ENCODE assay signal across 20 cellular contexts in the genomic region with DNA sequence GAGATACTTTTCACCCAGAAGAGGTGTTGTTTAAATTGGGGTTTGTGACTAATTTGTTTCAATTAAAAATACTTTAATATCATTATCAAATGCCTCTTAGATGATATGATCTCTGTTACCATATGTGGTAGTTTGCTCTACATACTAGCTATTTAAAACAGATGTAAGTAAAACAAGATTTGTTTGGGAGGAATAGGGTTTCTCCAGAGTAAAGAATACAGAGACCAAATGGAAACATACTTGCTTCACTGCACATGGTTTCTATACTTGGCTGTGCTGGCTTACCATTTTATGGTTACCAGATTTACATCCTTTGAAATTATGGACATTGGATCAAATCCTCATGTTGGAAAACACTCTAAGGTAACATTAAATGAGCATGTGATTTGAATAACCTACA.
A peak's percentile ranks its signal among the peaks of the same experiment; 100 is the strongest.
DNase-seq lines count a peak whose midpoint lies in the region; ATAC-seq and TF ChIP-seq lines count a peak whose summit lies in the region.
"Had no signal": no experiment of that assay in that cellular context is flagged by ENCODE, and none has a peak within 500 bp of the region (broad histone marks: within the 10 kb centered on the region; RNA-seq: fewer than 3 reads in every experiment).

No MANE protein-coding gene starts in this region.

- no peaks in the 10 kb centered on the region for H3K9me3 ChIP-seq in IMR-90 (ENCODE audit: control insufficient read depth, insufficient read depth, low read length)
- H3K9me3 ChIP-seq: BE2C; BLaER1 treated with 17β-estradiol and CSF1 and Interleukin-3, amounts not matched to agents 10 nM and 100 nM had no signal

- H3K4me2 ChIP-seq in IMR-90 (ENCODE audit: low read depth, low read length), result peak overlapping the region; percentile 85
- H3K4me2 ChIP-seq: BLaER1 treated with 17β-estradiol and CSF1 and Interleukin-3, amounts not matched to agents 10 nM and 100 nM; GM23338 had no signal

- H3K9me1 ChIP-seq in IMR-90 (ENCODE audit: insufficient read depth, low read length), result peaks cover 7% of the 10 kb centered on the region

- H3K4me3 ChIP-seq in AG10803 (ENCODE audit: low read length), result no peak overlapping the region
- H3K4me3 ChIP-seq in IMR-90 (ENCODE audit: insufficient read depth, low read depth, low read length), result no peak overlapping the region
- no peak overlapping the region for H3K4me3 ChIP-seq in fibroblast of villous mesenchyme (ENCODE audit: low read depth, low read length)
- H3K4me3 ChIP-seq: BLaER1 treated with 17β-estradiol and CSF1 and Interleukin-3, amounts not matched to agents 10 nM and 100 nM; GM23338 had no signal

- dilution Hi-C loops in IMR-90 (cut with HindIII; ENCODE audit: low sequenced_read_pairs, unreplicated experiment), result no loop called here

- H3K79me1 ChIP-seq in IMR-90 (ENCODE audit: low read depth in 1 of 2, low read length in 2 of 2), result peaks cover 0 to 5% of the 10 kb centered on the region in 2 experiments; a peak in 2 of 4 replicates

- peak overlapping the region; percentile 74 for H3K4ac ChIP-seq in IMR-90 (ENCODE audit: low read depth, low read length)

- BruUV-seq in IMR-90 (replicated peaks; lab: Mats Ljungman, UMichigan), result no TSS peak

- in situ Hi-C loops in IMR-90 (cut with MboI; ENCODE audit: low sequenced_read_pairs), result no loop called here

- H3K56ac ChIP-seq in IMR-90 (ENCODE audit: extremely low read depth, insufficient read depth, low read length), result no peak overlapping the region

- H3K14ac ChIP-seq in IMR-90 (replicated peaks; ENCODE audit: low read depth, low read length), result peak overlapping the region; percentile 48; the same call in 1 of the 2 replicates

- TF ChIP-seq CTCF in AG10803 (conservative IDR thresholded peaks at IDR 0.05; ENCODE audit: low read length), result no peak
- no peak for TF ChIP-seq CTCF in IMR-90 (conservative IDR thresholded peaks at IDR 0.05; ENCODE audit: low read depth, low read length)
- TF ChIP-seq CTCF in fibroblast of villous mesenchyme (IDR thresholded peaks at IDR 0.05; ENCODE audit: insufficient read depth, low read depth, low read length), result no peak
- TF ChIP-seq CTCF in omental fat pad (IDR thresholded peaks at IDR 0.05), result no peak

- POLR2A ChIA-PET in IMR-90 (lab: Charles Lee; ENCODE audit: unreplicated experiment), result interaction anchor here (0.9 kb wide), 1 partner anchor 13 kb away, joined by 3 read pairs; no protein-coding TSS in a partner anchor

- TF ChIP-seq RAD21 in IMR-90 (IDR thresholded peaks at IDR 0.05; ENCODE audit: low read length), result no peak

- H3K4me1 ChIP-seq in IMR-90 (ENCODE audit: control insufficient read depth, insufficient read depth, low read length), result peaks cover 21% of the 10 kb centered on the region
- H3K4me1 ChIP-seq: BE2C; BLaER1 treated with 17β-estradiol and CSF1 and Interleukin-3, amounts not matched to agents 10 nM and 100 nM had no signal

- no peaks in the 10 kb centered on the region for H3K27me3 ChIP-seq in IMR-90 (ENCODE audit: control insufficient read depth, insufficient read depth, low read length)
- H3K27me3 ChIP-seq: BE2C; BLaER1 treated with 17β-estradiol and CSF1 and Interleukin-3, amounts not matched to agents 10 nM and 100 nM had no signal

- H3K18ac ChIP-seq in IMR-90 (ENCODE audit: low read depth, low read length), result peak overlapping the region; percentile 96

- ATAC-seq in IMR-90 (ENCODE audit: low read depth) (peak; percentile 78), omental fat pad (ENCODE audit: low FRiP score) (no peak), HG03565 (IDR thresholded peaks at IDR 0.05; ENCODE audit: unreplicated experiment) (no peak), HG03097 (IDR thresholded peaks at IDR 0.05; ENCODE audit: low FRiP score, unreplicated experiment) (no peak)
- ATAC-seq: GM23338, HCT116 had no signal

- H2BK120ac ChIP-seq in IMR-90 (ENCODE audit: low read depth, low read length), result peak overlapping the region; percentile 77

- DNase-seq in AG10803 (ENCODE audit: low read depth) (peak; percentile 15), IMR-90 (peak; percentile 68), fibroblast of gingiva (ENCODE audit: low read depth) (peak; percentile 6), fibroblast of villous mesenchyme (ENCODE audit: low read depth) (peak; percentile 3), omental fat pad (ENCODE audit: low spot score) (no peak), RKO (ENCODE audit: low spot score) (no peak)
- DNase-seq: AML-193; BE2C; CD4-positive, alpha-beta T cell; CD8-positive, alpha-beta memory T cell; DMS53; DMS79 treated with DMSO at 0.1 percent for 48 hours; H9; HFFc6 had no signal

- TF ChIP-seq POLR2A in IMR-90 (IDR thresholded peaks at IDR 0.05; ENCODE audit: low read depth, low read length), result no peak

- H3K9ac ChIP-seq in IMR-90 (ENCODE audit: low read depth, low read length), result peak overlapping the region; percentile 47; the same call in 1 of the 2 replicates
- H3K9ac ChIP-seq: BLaER1 treated with 17β-estradiol and CSF1 and Interleukin-3, amounts not matched to agents 10 nM and 100 nM had no signal

- no peak overlapping the region for H2BK15ac ChIP-seq in IMR-90 (ENCODE audit: low read depth, low read length)

- H4K8ac ChIP-seq in IMR-90 (ENCODE audit: low read depth in 2 of 2, low read length in 2 of 2), result peak overlapping the region; percentile 3 to 57; a peak in 3 of 4 replicates

- no peak overlapping the region for H2AK9ac ChIP-seq in IMR-90 (replicated peaks; ENCODE audit: low read depth, low read length, poor library complexity)

- intact Hi-C loops in IMR-90 (cut with micrococcal nuclease), result loop anchor here (5.0 kb wide), 2 partner anchors 197 to 923 kb away; a partner anchor contains a TSS

- H3K27ac ChIP-seq in IMR-90 (ENCODE audit: insufficient read depth, low read length), result peak overlapping the region; percentile 100; the same call in 1 of the 2 replicates
- H3K27ac ChIP-seq: 22Rv1; BLaER1 treated with 17β-estradiol and CSF1 and Interleukin-3, amounts not matched to agents 10 nM and 100 nM had no signal

- peak overlapping the region; percentile 89 for H2BK5ac ChIP-seq in IMR-90 (ENCODE audit: low read depth, low read length, poor library complexity, severe bottlenecking)

- no peaks in the 10 kb centered on the region for H4K20me1 ChIP-seq in IMR-90 (ENCODE audit: insufficient read depth, low read length)
- H4K20me1 ChIP-seq: BLaER1 treated with 17β-estradiol and CSF1 and Interleukin-3, amounts not matched to agents 10 nM and 100 nM had no signal

- H2AK5ac ChIP-seq in IMR-90 (ENCODE audit: low read depth, low read length), result no peak overlapping the region

- CTCF ChIA-PET in IMR-90 (lab: Yijun Ruan, JAX), result interaction anchor here (0.7 kb wide), 1 partner anchor 125 kb away, joined by 3 read pairs; no protein-coding TSS in a partner anchor

- no peaks in the 10 kb centered on the region for H3K36me3 ChIP-seq in IMR-90 (ENCODE audit: control insufficient read depth, insufficient read depth, low read length)
- H3K36me3 ChIP-seq: BE2C; BLaER1 treated with 17β-estradiol and CSF1 and Interleukin-3, amounts not matched to agents 10 nM and 100 nM had no signal

- H4K91ac ChIP-seq in IMR-90 (ENCODE audit: insufficient read depth, low read depth, low read length), result peak overlapping the region; percentile 61; the same call in 1 of the 2 replicates

- peak overlapping the region; percentile 58; the same call in 1 of the 2 replicates for H2BK20ac ChIP-seq in IMR-90 (ENCODE audit: low read depth, low read length)

- no peak overlapping the region for H2AFZ ChIP-seq in IMR-90 (replicated peaks; ENCODE audit: low read length, poor library complexity)

- peak overlapping the region; percentile 20; the same call in 1 of the 2 replicates for H3K23ac ChIP-seq in IMR-90 (ENCODE audit: low read depth, low read length)

- H4K5ac ChIP-seq in IMR-90 (ENCODE audit: low read depth, low read length), result peak overlapping the region; percentile 87

TF ChIP-seq in IMR-90, 13 proteins besides CTCF, POLR2A, EP300 and RAD21:
- TF ChIP-seq MAZ (IDR thresholded peaks at IDR 0.05; ENCODE audit: borderline replicate concordance, low read depth, low read length), result no peak
- no peak for TF ChIP-seq RFX5 (IDR thresholded peaks at IDR 0.05; ENCODE audit: low read depth, low read length)
- TF ChIP-seq FOS (IDR thresholded peaks at IDR 0.05; ENCODE audit: low read depth, low read length), result no peak
- TF ChIP-seq, protein P1, sequence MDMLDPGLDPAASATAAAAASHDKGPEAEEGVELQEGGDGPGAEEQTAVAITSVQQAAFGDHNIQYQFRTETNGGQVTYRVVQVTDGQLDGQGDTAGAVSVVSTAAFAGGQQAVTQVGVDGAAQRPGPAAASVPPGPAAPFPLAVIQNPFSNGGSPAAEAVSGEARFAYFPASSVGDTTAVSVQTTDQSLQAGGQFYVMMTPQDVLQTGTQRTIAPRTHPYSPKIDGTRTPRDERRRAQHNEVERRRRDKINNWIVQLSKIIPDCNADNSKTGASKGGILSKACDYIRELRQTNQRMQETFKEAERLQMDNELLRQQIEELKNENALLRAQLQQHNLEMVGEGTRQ (IDR thresholded peaks at IDR 0.05; ENCODE audit: low read depth, low read length), result no peak
- TF ChIP-seq NFE2L2 (IDR thresholded peaks at IDR 0.05; ENCODE audit: low read depth, low read length), result no peak
- no peak for TF ChIP-seq CEBPB (IDR thresholded peaks at IDR 0.05; ENCODE audit: low read depth, low read length)
- TF ChIP-seq CHD1 (IDR thresholded peaks at IDR 0.05; ENCODE audit: low read depth, low read length), result no peak
- no peak for TF ChIP-seq BHLHE40 (IDR thresholded peaks at IDR 0.05; ENCODE audit: low read depth, low read length)
- no peak for TF ChIP-seq SMC3 (IDR thresholded peaks at IDR 0.05; ENCODE audit: low read depth, low read length)
- no peak for TF ChIP-seq MXI1 (IDR thresholded peaks at IDR 0.05; ENCODE audit: borderline replicate concordance, low read depth, low read length)
- TF ChIP-seq, protein P2, sequence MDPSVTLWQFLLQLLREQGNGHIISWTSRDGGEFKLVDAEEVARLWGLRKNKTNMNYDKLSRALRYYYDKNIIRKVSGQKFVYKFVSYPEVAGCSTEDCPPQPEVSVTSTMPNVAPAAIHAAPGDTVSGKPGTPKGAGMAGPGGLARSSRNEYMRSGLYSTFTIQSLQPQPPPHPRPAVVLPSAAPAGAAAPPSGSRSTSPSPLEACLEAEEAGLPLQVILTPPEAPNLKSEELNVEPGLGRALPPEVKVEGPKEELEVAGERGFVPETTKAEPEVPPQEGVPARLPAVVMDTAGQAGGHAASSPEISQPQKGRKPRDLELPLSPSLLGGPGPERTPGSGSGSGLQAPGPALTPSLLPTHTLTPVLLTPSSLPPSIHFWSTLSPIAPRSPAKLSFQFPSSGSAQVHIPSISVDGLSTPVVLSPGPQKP (IDR thresholded peaks at IDR 0.05; ENCODE audit: borderline replicate concordance, low read depth, low read length), result no peak
- no peak for TF ChIP-seq MAFK (IDR thresholded peaks at IDR 0.05; ENCODE audit: low read depth, low read length)
- TF ChIP-seq RCOR1 (IDR thresholded peaks at IDR 0.05; ENCODE audit: insufficient replicate concordance, low read length), result no peak

Comparison
In these comparisons a context has a peak if more than half of its experiments do, and no peak if none do; other contexts are left out.
1. DNase-seq: peak in AG10803 (single experiment), IMR-90 (single experiment), fibroblast of gingiva (single experiment) and fibroblast of villous mesenchyme (single experiment); none in omental fat pad (single experiment) and RKO (single experiment).